Comparison of ENCODE assay signal across 14 cellular contexts in genomic region chr6:3650959-3651697, GRCh38.
DNase-seq lines count a peak whose midpoint lies in the region; ATAC-seq, FAIRE-seq and TF ChIP-seq lines count a peak whose summit lies in the region.
"Had no signal": no experiment of that assay in that cellular context is flagged by ENCODE, and none has a peak within 500 bp of the region (broad histone marks: within the 10 kb centered on the region; RNA-seq: fewer than 3 reads in every experiment).

No MANE protein-coding gene starts in this region.

- ATAC-seq in HG03460 (IDR thresholded peaks at IDR 0.05; ENCODE audit: unreplicated experiment) = no peak

- H3K4me1 ChIP-seq in esophagus muscularis mucosa (no peaks in the 10 kb centered on the region), small intestine (ENCODE audit: control insufficient read depth in 2 of 2, insufficient read depth in 1 of 2, low read depth in 1 of 2, low read length in 1 of 2) (no peaks in the 10 kb centered on the region), prostate gland (replicated peaks) (no peaks in the 10 kb centered on the region)

- DNase-seq in MV-4-11 (lab: John Stamatoyannopoulos, UW) (peak; percentile 94), OCI-M2 (lab: John Stamatoyannopoulos, UW; ENCODE audit: unreplicated experiment) (peak; percentile 59), esophagus muscularis mucosa (ENCODE audit: extremely low spot score) (peak; percentile 84), small intestine (peak; percentile 35), prostate gland (ENCODE audit: low spot score) (no peak), cerebellar cortex (ENCODE audit: low spot score) (no peak)
- DNase-seq: ACHN; CD4-positive, alpha-beta T cell; NCI-H1092 treated with DMSO at 0.1 percent for 48 hours; NCI-H1694; NCI-H345 had no signal

- no peak for TF ChIP-seq CTCF in esophagus muscularis mucosa (IDR thresholded peaks at IDR 0.05)
- TF ChIP-seq CTCF in prostate gland (IDR thresholded peaks at IDR 0.05) = no peak

- intact Hi-C loops in esophagus muscularis mucosa (cut with DNase I) (no loop called here), prostate gland (cut with DNase I) (no loop called here)

- no peak for FAIRE-seq in small intestine (lab: Jason Lieb, UNC)
- FAIRE-seq: H1 had no signal

- H3K27me3 ChIP-seq in esophagus muscularis mucosa (no peaks in the 10 kb centered on the region), small intestine (ENCODE audit: control insufficient read depth in 2 of 2, insufficient read depth in 2 of 2, low read length in 2 of 2) (no peaks in the 10 kb centered on the region), prostate gland (replicated peaks; ENCODE audit: insufficient read depth) (no peaks in the 10 kb centered on the region)

- TF ChIP-seq POLR2A in esophagus muscularis mucosa (IDR thresholded peaks at IDR 0.05; ENCODE audit: low read depth) = no peak
- no peak for TF ChIP-seq POLR2A in prostate gland (IDR thresholded peaks at IDR 0.05)

- H3K9me3 ChIP-seq in esophagus muscularis mucosa (no peaks in the 10 kb centered on the region), small intestine (ENCODE audit: control insufficient read depth, low read depth) (no peaks in the 10 kb centered on the region), prostate gland (no peaks in the 10 kb centered on the region)

- 77% methylated on average over 15 of the region's 15 CpGs for WGBS in esophagus muscularis mucosa
- 36 to 60% (median 43%) methylated on average over 15 of the region's 15 CpGs for WGBS in small intestine, 3 donors
- WGBS in prostate gland = 79% methylated on average over 15 of the region's 15 CpGs

- no peak for TF ChIP-seq EP300 in esophagus muscularis mucosa (IDR thresholded peaks at IDR 0.05)

- H3K36me3 ChIP-seq in esophagus muscularis mucosa (no peaks in the 10 kb centered on the region), small intestine (ENCODE audit: control insufficient read depth in 2 of 2, insufficient read depth in 2 of 2, low read length in 2 of 2) (no peaks in the 10 kb centered on the region), prostate gland (no peaks in the 10 kb centered on the region)

- H3K4me3 ChIP-seq in esophagus muscularis mucosa = no peak overlapping the region
- H3K4me3 ChIP-seq in small intestine (ENCODE audit: low read depth in 1 of 2, low read length in 2 of 2) = no peak overlapping the region
- H3K4me3 ChIP-seq in prostate gland = no peak overlapping the region

- H3K27ac ChIP-seq in esophagus muscularis mucosa (replicated peaks in 1 of 4) (no peak overlapping the region), small intestine (ENCODE audit: low read depth in 1 of 2, low read length in 1 of 2) (no peak overlapping the region), prostate gland (no peak overlapping the region)
- H3K27ac ChIP-seq: KMS-11 had no signal

Comparison
In these comparisons a context has a peak if more than half of its experiments do, and no peak if none do; other contexts are left out.
1. DNase-seq: peak in MV-4-11 (single experiment), OCI-M2 (single experiment), esophagus muscularis mucosa (single experiment) and small intestine (single experiment); none in prostate gland (single experiment) and cerebellar cortex (single experiment).